ENCODE assay signal across 1 cellular context in genomic region chr9:94705162-94705712, GRCh38.
TF ChIP-seq lines count a peak whose summit lies in the region.

No MANE protein-coding gene starts in this region.

TF ChIP-seq in IMR-90, 13 proteins besides CTCF, POLR2A, EP300 and RAD21 (continued from another document):
- TF ChIP-seq USF2 (IDR thresholded peaks at IDR 0.05; ENCODE audit: low read depth, low read length) (no peak), ELK1 (IDR thresholded peaks at IDR 0.05; ENCODE audit: borderline replicate concordance, low read depth, low read length) (no peak)
